In the genomic region with DNA sequence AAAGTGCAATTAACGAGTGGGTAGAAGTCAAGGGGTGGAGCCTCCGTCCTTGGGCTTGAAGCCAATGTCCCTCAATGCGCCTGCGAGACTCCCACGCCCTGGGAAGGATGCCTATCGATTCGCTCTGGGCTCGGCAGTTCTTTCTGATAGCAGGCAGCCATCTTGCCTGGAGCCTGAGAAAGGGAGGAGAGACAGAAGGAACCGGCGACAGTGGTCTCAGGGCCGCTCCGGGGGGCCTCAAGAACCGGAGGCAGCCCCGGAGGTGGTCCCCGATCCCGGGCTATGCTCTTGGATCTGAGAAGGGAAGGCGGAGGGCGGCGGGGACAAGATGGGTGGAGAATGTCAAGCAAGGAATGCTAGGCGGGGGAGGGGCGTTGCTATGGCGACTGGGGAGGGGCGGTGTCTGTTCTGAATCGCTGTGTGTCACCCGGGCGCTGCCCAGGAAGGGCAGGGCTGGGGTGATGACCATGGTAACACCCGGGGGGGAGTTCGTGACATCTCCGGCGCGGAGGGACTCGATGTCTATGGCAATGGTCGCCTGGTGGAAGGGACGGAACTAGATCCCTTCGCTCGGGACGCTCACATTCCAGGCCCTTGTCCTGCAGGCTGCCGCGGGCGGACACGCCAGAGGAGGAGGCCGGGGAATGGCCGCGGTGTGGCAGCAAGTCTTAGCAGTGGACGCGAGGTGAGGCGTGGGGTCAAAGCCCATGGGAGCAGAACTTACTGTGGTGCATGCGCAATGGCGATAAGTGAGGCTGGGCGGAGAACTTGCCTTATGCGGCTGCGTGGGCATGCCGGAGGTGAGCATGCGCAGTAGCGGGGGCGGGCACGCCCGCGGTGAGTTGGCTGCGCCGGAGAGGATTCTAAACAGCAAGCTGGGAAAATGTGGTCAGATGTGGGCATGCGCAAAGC, we compare ENCODE assay signal across 1 cellular context.
TF ChIP-seq lines count a peak whose summit lies in the region.

Gene WDR13 (plus strand): TSS at position 140 of the 912 bp plus-strand sequence. CDS start 505 bp downstream, at position 645.

TF ChIP-seq in HEK293, 187 proteins besides CTCF, POLR2A, EP300 and RAD21 (continued from another document):
- peak; percentile 72; the same call in 1 of the 2 replicates for TF ChIP-seq KLF17 (tag by site-specific recombination; IDR thresholded peaks at IDR 0.05)
- peak; percentile 47; the same call in 1 of the 2 replicates for TF ChIP-seq ZBTB1 (tag by site-specific recombination; IDR thresholded peaks at IDR 0.05)
- TF ChIP-seq ZNF629 (tag by site-specific recombination; IDR thresholded peaks at IDR 0.05): peak; percentile 66
- TF ChIP-seq ZNF341 (tag by site-specific recombination; IDR thresholded peaks at IDR 0.05; ENCODE audit: low read depth): peak; percentile 98
- TF ChIP-seq, protein P1, sequence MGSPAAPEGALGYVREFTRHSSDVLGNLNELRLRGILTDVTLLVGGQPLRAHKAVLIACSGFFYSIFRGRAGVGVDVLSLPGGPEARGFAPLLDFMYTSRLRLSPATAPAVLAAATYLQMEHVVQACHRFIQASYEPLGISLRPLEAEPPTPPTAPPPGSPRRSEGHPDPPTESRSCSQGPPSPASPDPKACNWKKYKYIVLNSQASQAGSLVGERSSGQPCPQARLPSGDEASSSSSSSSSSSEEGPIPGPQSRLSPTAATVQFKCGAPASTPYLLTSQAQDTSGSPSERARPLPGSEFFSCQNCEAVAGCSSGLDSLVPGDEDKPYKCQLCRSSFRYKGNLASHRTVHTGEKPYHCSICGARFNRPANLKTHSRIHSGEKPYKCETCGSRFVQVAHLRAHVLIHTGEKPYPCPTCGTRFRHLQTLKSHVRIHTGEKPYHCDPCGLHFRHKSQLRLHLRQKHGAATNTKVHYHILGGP (tag by site-specific recombination; IDR thresholded peaks at IDR 0.05): peak; percentile 58; the same call in 1 of the 2 replicates
- peak; percentile 80; the same call in 1 of the 2 replicates for TF ChIP-seq ZNF600 (tag by site-specific recombination; IDR thresholded peaks at IDR 0.05)
- TF ChIP-seq ZNF138 (tag by site-specific recombination; IDR thresholded peaks at IDR 0.05; ENCODE audit: borderline replicate concordance): no peak
- TF ChIP-seq KLF16 (tag by site-specific recombination; IDR thresholded peaks at IDR 0.05): peak; percentile 64
- no peak for TF ChIP-seq ZNF174 (tag by site-specific recombination; IDR thresholded peaks at IDR 0.05)
- no peak for TF ChIP-seq ZNF302 (tag by site-specific recombination; IDR thresholded peaks at IDR 0.05; ENCODE audit: low read depth)
- no peak for TF ChIP-seq ZNF488 (tag by site-specific recombination; IDR thresholded peaks at IDR 0.05)
- peak; percentile 59 for TF ChIP-seq ZBTB8A (tag by site-specific recombination; IDR thresholded peaks at IDR 0.05)
- TF ChIP-seq ZNF132 (tag by site-specific recombination; IDR thresholded peaks at IDR 0.05; ENCODE audit: borderline replicate concordance): no peak
- TF ChIP-seq BCL11A (tag by site-specific recombination; IDR thresholded peaks at IDR 0.05; ENCODE audit: low read depth): peak; percentile 99
- TF ChIP-seq WT1 (tag by site-specific recombination; IDR thresholded peaks at IDR 0.05): peak; percentile 63
- TF ChIP-seq ZNF140 (tag by site-specific recombination; IDR thresholded peaks at IDR 0.05): no peak
- TF ChIP-seq ZNF785 (tag by site-specific recombination; IDR thresholded peaks at IDR 0.05): no peak
- TF ChIP-seq ZFHX2 (tag by site-specific recombination; conservative IDR thresholded peaks at IDR 0.05): peak; percentile 90
- peak; percentile 69 for TF ChIP-seq YY2 (tag by site-specific recombination; IDR thresholded peaks at IDR 0.05)
- peak; percentile 30; the same call in 1 of the 2 replicates for TF ChIP-seq ZNF558 (tag by site-specific recombination; IDR thresholded peaks at IDR 0.05)
- no peak for TF ChIP-seq RBAK (tag by site-specific recombination; IDR thresholded peaks at IDR 0.05)
- peak; percentile 77 for TF ChIP-seq KLF10 (tag by site-specific recombination; IDR thresholded peaks at IDR 0.05)
